9 cellular contexts compared by ENCODE assay signal in genomic region chr1:17538428-17539130, GRCh38. TPM values are rescaled to one million over a fixed set of nuclear protein-coding genes. Genes with fewer than 3 reads are reported as not detected.
DNase-seq lines count a peak whose midpoint lies in the region; ATAC-seq, FAIRE-seq and TF ChIP-seq lines count a peak whose summit lies in the region.
"Had no signal": no experiment of that assay in that cellular context is flagged by ENCODE, and none has a peak within 500 bp of the region (broad histone marks: within the 10 kb centered on the region; RNA-seq: fewer than 3 reads in every experiment).

No MANE protein-coding gene starts in this region.

- intact Hi-C loops in upper lobe of right lung (cut with DNase I), result no loop called here

- H2BK15ac ChIP-seq in mesendoderm (replicated peaks; ENCODE audit: low read depth), result no peak overlapping the region

- peaks cover 7% of the 10 kb centered on the region for H3K79me2 ChIP-seq in mesendoderm (ENCODE audit: control insufficient read depth, insufficient read depth, low read length)

- no peak for FAIRE-seq in D721Med (lab: Jason Lieb, UNC)

- H3K23ac ChIP-seq in mesendoderm (ENCODE audit: low read length), result no peak overlapping the region

- H3K4me1 Mint-ChIP-seq in activated naive CD4-positive, alpha-beta T cell treated with anti-CD3 and anti-CD28 coated beads, Interleukin-2, amount 50 U/mL, for 24 hours, result no peaks in the 10 kb centered on the region

- H3K4me2 ChIP-seq in mesendoderm (ENCODE audit: low read length), result no peak overlapping the region
- H3K4me2 ChIP-seq: KMS-11 had no signal

- H3K9ac ChIP-seq in mesendoderm (ENCODE audit: low read length), result no peak overlapping the region
- H3K9ac ChIP-seq: KMS-11 had no signal

- H3K18ac ChIP-seq in mesendoderm (ENCODE audit: low read length), result peak overlapping the region; percentile 35

- H2BK120ac ChIP-seq in mesendoderm (ENCODE audit: low read depth, low read length), result no peak overlapping the region

- no peaks in the 10 kb centered on the region for H3K9me3 ChIP-seq in upper lobe of right lung

- TF ChIP-seq CTCF in upper lobe of right lung (IDR thresholded peaks at IDR 0.05), result no peak
- TF ChIP-seq CTCF in D721Med (IDR thresholded peaks at IDR 0.05; ENCODE audit: insufficient read depth, missing control alignments), result no peak

- no peak for DNase-seq in activated naive CD4-positive, alpha-beta T cell (lab: John Stamatoyannopoulos, UW)
- DNase-seq in cerebellar cortex (ENCODE audit: low spot score), result peak; percentile 74
- DNase-seq in mesendoderm, result peak; percentile 91
- no peak for DNase-seq in upper lobe of right lung
- no peak for DNase-seq in D721Med (ENCODE audit: insufficient read length, low spot score)
- DNase-seq in NCI-H2196 (lab: John Stamatoyannopoulos, UW; ENCODE audit: unreplicated experiment), result no peak

- no peak overlapping the region for H3K4ac ChIP-seq in mesendoderm (ENCODE audit: low read depth, low read length)

- peak overlapping the region; percentile 15 for H3K4me3 Mint-ChIP-seq in activated naive CD4-positive, alpha-beta T cell treated with anti-CD3 and anti-CD28 coated beads, Interleukin-2, amount 50 U/mL, for 24 hours

- H3K27ac ChIP-seq in mesendoderm (ENCODE audit: low read depth, low read length) (no peak overlapping the region), upper lobe of right lung (peak overlapping the region; percentile 55)
- H3K27ac ChIP-seq: KMS-11 had no signal

- no peak overlapping the region for H3K27ac Mint-ChIP-seq in activated naive CD4-positive, alpha-beta T cell treated with anti-CD3 and anti-CD28 coated beads, Interleukin-2, amount 50 U/mL, for 24 hours

- H2BK5ac ChIP-seq in mesendoderm (ENCODE audit: low read length), result no peak overlapping the region

- H4K8ac ChIP-seq in mesendoderm (ENCODE audit: low read depth, low read length), result no peak overlapping the region

- H3K4me1 ChIP-seq in mesendoderm (ENCODE audit: control insufficient read depth, low read depth, low read length), result no peaks in the 10 kb centered on the region
- peaks cover 18% of the 10 kb centered on the region for H3K4me1 ChIP-seq in upper lobe of right lung

- peaks cover 36% of the 10 kb centered on the region for H3K27me3 Mint-ChIP-seq in activated naive CD4-positive, alpha-beta T cell treated with anti-CD3 and anti-CD28 coated beads, Interleukin-2, amount 50 U/mL, for 24 hours

- no peaks in the 10 kb centered on the region for H3K36me3 Mint-ChIP-seq in activated naive CD4-positive, alpha-beta T cell treated with anti-CD3 and anti-CD28 coated beads, Interleukin-2, amount 50 U/mL, for 24 hours

- H3K27me3 ChIP-seq in mesendoderm (ENCODE audit: insufficient read depth, low read length, poor library complexity) (no peaks in the 10 kb centered on the region), upper lobe of right lung (peaks cover 7% of the 10 kb centered on the region)

- no peak overlapping the region for H2AK5ac ChIP-seq in mesendoderm (ENCODE audit: low read length)

- no peaks in the 10 kb centered on the region for H3K79me1 ChIP-seq in mesendoderm (ENCODE audit: low read length)

- H3K4me3 ChIP-seq in mesendoderm (ENCODE audit: low read length) (no peak overlapping the region), upper lobe of right lung (no peak overlapping the region)

- H3K36me3 ChIP-seq in mesendoderm (ENCODE audit: control insufficient read depth, insufficient read depth, low read length) (no peaks in the 10 kb centered on the region), upper lobe of right lung (no peaks in the 10 kb centered on the region)

- no CpG with 5 or more reads among the region's 13 CpGs for WGBS in mesendoderm (ENCODE audit: extremely low coverage, insufficient coverage, low lambda C conversion rate)

- H4K5ac ChIP-seq in mesendoderm (ENCODE audit: low read length), result no peak overlapping the region

- H3K9me3 Mint-ChIP-seq in activated naive CD4-positive, alpha-beta T cell treated with anti-CD3 and anti-CD28 coated beads, Interleukin-2, amount 50 U/mL, for 24 hours, result no peaks in the 10 kb centered on the region

- H3K56ac ChIP-seq in mesendoderm (ENCODE audit: low read length), result peak overlapping the region; percentile 40

- ATAC-seq in upper lobe of right lung (peak; percentile 11), HG02970 (IDR thresholded peaks at IDR 0.05; ENCODE audit: low FRiP score, unreplicated experiment) (no peak)

RNA-seq across cellular contexts. Expression of gene ARHGEF10L, which starts 0.9 kb away (rescaled TPM):
- polyA plus RNA-seq in mesendoderm (2013, experiment 1 of 2), result 7.9 TPM
- polyA plus RNA-seq in mesendoderm (2013, experiment 2 of 2), result 7.7 TPM
- total RNA-seq in upper lobe of right lung, result 34.1 TPM

Comparison
In these comparisons a context has a peak if more than half of its experiments do, and no peak if none do; other contexts are left out.
1. DNase-seq: peak in cerebellar cortex (single experiment) and mesendoderm (single experiment); none in activated naive CD4-positive, alpha-beta T cell (0 of 4), upper lobe of right lung (single experiment), D721Med (single experiment) and NCI-H2196 (single experiment).